20 cellular contexts compared by ENCODE assay signal in the genomic region with DNA sequence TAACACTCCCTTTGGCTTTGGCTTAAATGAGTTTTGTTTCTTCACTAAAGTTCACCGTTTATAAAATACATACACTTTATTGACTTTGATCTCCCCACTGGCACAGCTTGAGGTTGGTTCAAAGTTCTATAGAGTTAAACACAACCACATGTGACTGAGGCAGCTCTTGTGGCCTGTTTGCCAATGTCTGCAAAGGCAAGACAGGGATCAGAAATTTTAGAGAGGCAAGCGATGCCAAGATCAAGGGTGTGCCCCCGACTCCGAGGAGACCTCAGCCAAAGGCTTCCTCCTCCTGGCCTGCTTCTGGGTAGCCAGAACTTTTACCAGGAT.
DNase-seq lines count a peak whose midpoint lies in the region; ATAC-seq and TF ChIP-seq lines count a peak whose summit lies in the region.
"Had no signal": no experiment of that assay in that cellular context is flagged by ENCODE, and none has a peak within 500 bp of the region (broad histone marks: within the 10 kb centered on the region; RNA-seq: fewer than 3 reads in every experiment).

No MANE protein-coding gene starts in this region.

- H3K27me3 Mint-ChIP-seq in T-helper 2 cell treated with Interferon-gamma antibody and Interleukin-4, amounts not matched to agents 5 μg/mL and 100 μg/mL, for 36 hours (ENCODE audit: low read depth), result peaks cover 13% of the 10 kb centered on the region

- no peak overlapping the region for H3K23ac ChIP-seq in trophoblast cell (ENCODE audit: low read length)

- H4K8ac ChIP-seq in trophoblast cell (ENCODE audit: low read depth, low read length), result no peak overlapping the region

- no peak overlapping the region for H3K4me3 Mint-ChIP-seq in T-helper 2 cell treated with Interferon-gamma antibody and Interleukin-4, amounts not matched to agents 5 μg/mL and 100 μg/mL, for 36 hours
- H3K4me3 Mint-ChIP-seq: CD4-positive, CD25-positive, alpha-beta regulatory T cell; HFFc6 had no signal

- H3K36me3 Mint-ChIP-seq in T-helper 2 cell treated with Interferon-gamma antibody and Interleukin-4, amounts not matched to agents 5 μg/mL and 100 μg/mL, for 36 hours (ENCODE audit: low read depth), result no peaks in the 10 kb centered on the region
- H3K36me3 Mint-ChIP-seq: CD4-positive, CD25-positive, alpha-beta regulatory T cell had no signal

- no peak overlapping the region for H4K12ac ChIP-seq in trophoblast cell (ENCODE audit: low read depth, low read length)

- peaks cover 29% of the 10 kb centered on the region for H3K4me1 ChIP-seq in left ventricle myocardium inferior
- peaks cover 3% of the 10 kb centered on the region for H3K4me1 ChIP-seq in right cardiac atrium (ENCODE audit: control insufficient read depth, insufficient read depth, low read length)
- peaks cover 15 to 21% of the 10 kb centered on the region in 2 experiments for H3K4me1 ChIP-seq in trophoblast cell (ENCODE audit: control insufficient read depth in 1 of 2, insufficient read depth in 2 of 2, low read length in 2 of 2)

- DNase-seq in left ventricle myocardium inferior, result no peak
- DNase-seq in right cardiac atrium, result no peak
- DNase-seq in fibroblast of peridontal ligament (ENCODE audit: extremely low read depth), result peak; percentile 44
- no peak for DNase-seq in trophoblast cell
- no peak for DNase-seq in cerebellum (ENCODE audit: low spot score)
- no peak for DNase-seq in NCI-H1694 (lab: John Stamatoyannopoulos, UW)
- no peak for DNase-seq in T-helper 1 cell
- no peak for DNase-seq in T-helper 2 cell treated with Interferon-gamma antibody and Interleukin-4, amounts not matched to agents 5 μg/mL and 100 μg/mL, for 36 hours (ENCODE audit: low spot score)
- DNase-seq: CD4-positive, CD25-positive, alpha-beta regulatory T cell; GF-D8; GM23248; HFFc6; NCI-H1105; NCI-H187; NCI-H446; NCI-H748 treated with DMSO at 0.1 percent for 48 hours; PC-9; Right ventricle myocardium superior had no signal

- no peak for ATAC-seq in right cardiac atrium
- ATAC-seq: A549 had no signal

- intact Hi-C loops in left ventricle myocardium inferior (cut with micrococcal nuclease), result no loop called here
- intact Hi-C loops in right cardiac atrium (cut with DNase I), result loop anchor here in 2 of 4 donors (5.0 to 10.0 kb wide), 2 partner anchors 124 to 162 kb away; no protein-coding TSS in a partner anchor

- H2BK5ac ChIP-seq in trophoblast cell (ENCODE audit: low read depth, low read length, poor library complexity), result no peak overlapping the region

- H2BK120ac ChIP-seq in trophoblast cell (ENCODE audit: insufficient read depth, low read length, poor library complexity), result peak overlapping the region; percentile 56

- H3K18ac ChIP-seq in trophoblast cell (ENCODE audit: low read length), result no peak overlapping the region

- H3K36me3 ChIP-seq in left ventricle myocardium inferior, result no peaks in the 10 kb centered on the region
- H3K36me3 ChIP-seq in trophoblast cell (ENCODE audit: control insufficient read depth in 1 of 2, insufficient read depth in 2 of 2, low read length in 2 of 2), result no peaks in the 10 kb centered on the region

- no peak overlapping the region for H2AFZ ChIP-seq in trophoblast cell (ENCODE audit: insufficient read depth, low read length, poor library complexity)
- H2AFZ ChIP-seq: GM23248, PC-9 had no signal

- H3K9me3 ChIP-seq in left ventricle myocardium inferior (replicated peaks), result peaks cover 7% of the 10 kb centered on the region
- H3K9me3 ChIP-seq in right cardiac atrium (ENCODE audit: control insufficient read depth, low read length), result no peaks in the 10 kb centered on the region
- no peaks in the 10 kb centered on the region for H3K9me3 ChIP-seq in trophoblast cell (ENCODE audit: insufficient read depth, low read depth, low read length)
- H3K9me3 ChIP-seq: A549 had no signal

- H3K79me2 ChIP-seq in trophoblast cell (ENCODE audit: control insufficient read depth, insufficient read depth, low read length, poor library complexity), result no peaks in the 10 kb centered on the region

- H3K14ac ChIP-seq in trophoblast cell (ENCODE audit: low read length), result no peak overlapping the region

- peak overlapping the region; percentile 74 for H2BK12ac ChIP-seq in trophoblast cell (ENCODE audit: low read length)

- no peak overlapping the region for H4K91ac ChIP-seq in trophoblast cell (ENCODE audit: low read depth, low read length)

- H3K79me1 ChIP-seq in trophoblast cell (ENCODE audit: low read length), result peaks cover 14% of the 10 kb centered on the region

- H3K27ac Mint-ChIP-seq in T-helper 2 cell treated with Interferon-gamma antibody and Interleukin-4, amounts not matched to agents 5 μg/mL and 100 μg/mL, for 36 hours, result no peak overlapping the region
- H3K27ac Mint-ChIP-seq: HFFc6 had no signal

- H3K4ac ChIP-seq in trophoblast cell (ENCODE audit: low read depth, low read length), result no peak overlapping the region

- peaks cover 8% of the 10 kb centered on the region for H3K9me3 Mint-ChIP-seq in T-helper 2 cell treated with Interferon-gamma antibody and Interleukin-4, amounts not matched to agents 5 μg/mL and 100 μg/mL, for 36 hours
- H3K9me3 Mint-ChIP-seq: CD4-positive, CD25-positive, alpha-beta regulatory T cell had no signal

- H3K27ac ChIP-seq in left ventricle myocardium inferior (replicated peaks) (peak overlapping the region; percentile 91), right cardiac atrium (ENCODE audit: low read length) (no peak overlapping the region), trophoblast cell (ENCODE audit: low read depth, low read length) (no peak overlapping the region)
- H3K27ac ChIP-seq: A549, GM23248, KMS-11, PC-9 had no signal

- TF ChIP-seq CTCF in left ventricle myocardium inferior (IDR thresholded peaks at IDR 0.05; ENCODE audit: borderline replicate concordance), result no peak

- no peak overlapping the region for H3K4me2 ChIP-seq in trophoblast cell (ENCODE audit: low read length)
- H3K4me2 ChIP-seq: A549, KMS-11, PC-9 had no signal

- no peak overlapping the region for H3K9ac ChIP-seq in trophoblast cell (ENCODE audit: low read length)
- H3K9ac ChIP-seq: GM23248, KMS-11 had no signal

- H3K27me3 ChIP-seq in left ventricle myocardium inferior (ENCODE audit: low read depth) (no peaks in the 10 kb centered on the region), right cardiac atrium (ENCODE audit: control insufficient read depth, insufficient read depth) (no peaks in the 10 kb centered on the region), trophoblast cell (ENCODE audit: insufficient read depth, low read length) (no peaks in the 10 kb centered on the region)

- H3K4me1 Mint-ChIP-seq in T-helper 2 cell treated with Interferon-gamma antibody and Interleukin-4, amounts not matched to agents 5 μg/mL and 100 μg/mL, for 36 hours (ENCODE audit: low read depth), result peaks cover 10% of the 10 kb centered on the region
- H3K4me1 Mint-ChIP-seq: CD4-positive, CD25-positive, alpha-beta regulatory T cell had no signal

- H2AK5ac ChIP-seq in trophoblast cell (ENCODE audit: low read length), result peak overlapping the region; percentile 83

- no peak overlapping the region for H3K4me3 ChIP-seq in left ventricle myocardium inferior
- no peak overlapping the region for H3K4me3 ChIP-seq in right cardiac atrium (ENCODE audit: low read length)
- H3K4me3 ChIP-seq in trophoblast cell (ENCODE audit: low read depth, low read length), result no peak overlapping the region
- H3K4me3 ChIP-seq: A549, GM23248, PC-9 had no signal

- 70% methylated on average over 4 of the region's 4 CpGs for WGBS in right cardiac atrium
- WGBS in trophoblast cell (ENCODE audit: extremely low coverage, insufficient coverage, insufficient read length), result no CpG with 5 or more reads among the region's 4 CpGs
